36 cellular contexts compared by ENCODE assay signal in the genomic region with DNA sequence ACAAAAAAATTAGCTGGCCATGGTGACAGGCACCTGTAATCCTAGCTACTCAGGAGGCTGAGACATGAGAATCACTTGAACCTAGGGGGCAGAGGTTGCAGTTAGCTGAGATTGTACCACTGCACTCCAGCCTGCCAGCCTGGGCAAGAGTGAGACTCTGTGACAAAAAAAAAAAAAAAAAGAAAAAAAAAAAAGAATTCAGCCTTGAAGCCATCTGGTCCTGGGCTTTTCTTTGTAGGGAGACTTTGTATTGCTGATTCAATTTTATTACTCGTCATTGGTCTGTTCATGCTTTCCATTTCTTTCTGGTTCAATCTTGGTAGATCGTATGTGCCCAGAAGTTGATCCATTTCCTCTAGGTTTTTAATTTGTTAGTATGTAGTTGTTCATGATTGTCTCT.
"Had no signal": no experiment of that assay in that cellular context is flagged by ENCODE, and none has a peak within 500 bp of the region (broad histone marks: within the 10 kb centered on the region; RNA-seq: fewer than 3 reads in every experiment).

No MANE protein-coding gene starts in this region.

- H3K36me3 ChIP-seq: adrenal gland, cardiac muscle cell had no signal

- H3K27ac Mint-ChIP-seq: activated B cell treated with CpG ODN at 0.5 μM for 24 hours; activated CD4-positive, alpha-beta memory T cell treated with anti-CD3 and anti-CD28 coated beads for 36 hours; activated CD4-positive, alpha-beta T cell treated with anti-CD3 and anti-CD28 coated beads, Interleukin-2, amount 10 ng/mL, durations not matched to agents 24 days and 14 days; activated CD8-positive, alpha-beta T cell treated with anti-CD3 and anti-CD28 coated beads for 36 hours; activated naive CD4-positive, alpha-beta T cell treated with anti-CD3 and anti-CD28 coated beads for 36 hours; activated naive CD4-positive, alpha-beta T cell treated with anti-CD3 and anti-CD28 coated beads, Interleukin-2, amount 50 U/mL, for 72 hours; activated naive CD8-positive, alpha-beta T cell treated with anti-CD3 and anti-CD28 coated beads for 36 hours; activated T-cell treated with anti-CD3 and anti-CD28 coated beads, Interleukin-2, amount 50 U/mL, for 72 hours; activated T-helper 1 cell treated with anti-CD3 and anti-CD28 coated beads, Interleukin-12 subunit alpha, Interleukin-12 subunit beta, Interleukin-2, Interleukin-4 antibody, amounts not matched to agents 30 ng/mL and 10 ng/mL and 1 ng/mL, durations not matched to agents 14 hours and 24 hours and 36 hours; activated T-helper 17 cell treated with anti-CD3 and anti-CD28 coated beads, Interleukin-2, amount 50 U/mL, for 72 hours; brain; T-helper 1 cell treated with Interleukin-12 subunit alpha and Interleukin-12 subunit beta and Interleukin-4 antibody, amounts not matched to agents 30 μg/mL and 1 μg/mL, for 36 hours; T-helper 2 cell treated with Interferon-gamma antibody and Interleukin-4, amounts not matched to agents 5 μg/mL and 100 μg/mL, for 36 hours had no signal

- DNase-seq: activated B cell treated with CpG ODN at 0.5 μM for 24 hours; activated CD4-positive, alpha-beta memory T cell treated with anti-CD3 and anti-CD28 coated beads for 36 hours; activated CD4-positive, alpha-beta T cell treated with anti-CD3 and anti-CD28 coated beads for 4 hours; activated CD4-positive, alpha-beta T cell treated with anti-CD3 and anti-CD28 coated beads, Interleukin-2, amount 10 ng/mL, durations not matched to agents 24 days and 14 days; activated CD4-positive, alpha-beta T cell treated with anti-CD3 and anti-CD28 coated beads, Interleukin-2, amount 50 U/mL, for 1 hour; activated CD4-positive, alpha-beta T cell treated with anti-CD3 and anti-CD28 coated beads, Interleukin-2, amount 50 U/mL, for 4 hours; activated CD4-positive, CD25-positive, alpha-beta regulatory T cell treated with anti-CD3 and anti-CD28 coated beads, Interleukin-2, amount 50 U/mL, for 72 hours; activated CD8-positive, alpha-beta memory T cell treated with anti-CD3 and anti-CD28 coated beads, Interleukin-2, amount 50 U/mL, for 4 hours; activated CD8-positive, alpha-beta T cell treated with anti-CD3 and anti-CD28 coated beads for 36 hours; activated effector memory CD4-positive, alpha-beta T cell treated with anti-CD3 and anti-CD28 coated beads, Interleukin-2, amount 50 U/mL, for 16 hours; activated gamma-delta T cell treated with Interleukin-2 at 50 U/mL for 16 hours; activated naive CD4-positive, alpha-beta T cell; activated naive CD4-positive, alpha-beta T cell treated with anti-CD3 and anti-CD28 coated beads for 36 hours; activated naive CD4-positive, alpha-beta T cell treated with anti-CD3 and anti-CD28 coated beads, Interleukin-2, amount 50 U/mL, for 16 hours; activated naive CD8-positive, alpha-beta T cell treated with anti-CD3 and anti-CD28 coated beads for 36 hours; activated T-cell treated with anti-CD3 and anti-CD28 coated beads for 4 hours; activated T-cell treated with anti-CD3 and anti-CD28 coated beads, Interleukin-2, amount 50 U/mL, for 1 hour; activated T-cell treated with anti-CD3 and anti-CD28 coated beads, Interleukin-2, amount 50 U/mL, for 4 hours; activated T-cell treated with anti-CD3 and anti-CD28 coated beads, Interleukin-2, amount 50 U/mL, for 72 hours; adrenal gland; amniotic stem cell; aorta; caudate nucleus; cerebellar nuclear complex; T-helper 1 cell; T-helper 2 cell; T-helper 9 cell had no signal

- H3K9me3 ChIP-seq: adrenal gland had no signal

- H3K4me3 Mint-ChIP-seq: activated B cell treated with CpG ODN at 0.5 μM for 24 hours; activated CD4-positive, alpha-beta memory T cell treated with anti-CD3 and anti-CD28 coated beads for 36 hours; activated CD4-positive, alpha-beta T cell treated with anti-CD3 and anti-CD28 coated beads, Interleukin-2, amount 10 ng/mL, durations not matched to agents 24 days and 14 days; activated CD8-positive, alpha-beta T cell treated with anti-CD3 and anti-CD28 coated beads for 36 hours; activated naive CD4-positive, alpha-beta T cell treated with anti-CD3 and anti-CD28 coated beads for 36 hours; activated naive CD8-positive, alpha-beta T cell treated with anti-CD3 and anti-CD28 coated beads for 36 hours; activated T-cell treated with anti-CD3 and anti-CD28 coated beads, Interleukin-2, amount 50 U/mL, for 4 hours; activated T-cell treated with anti-CD3 and anti-CD28 coated beads, Interleukin-2, amount 50 U/mL, for 72 hours; activated T-helper 1 cell treated with anti-CD3 and anti-CD28 coated beads, Interleukin-12 subunit alpha, Interleukin-12 subunit beta, Interleukin-2, Interleukin-4 antibody, amounts not matched to agents 30 ng/mL and 10 ng/mL and 1 ng/mL, durations not matched to agents 14 hours and 24 hours and 36 hours; activated T-helper 17 cell treated with anti-CD3 and anti-CD28 coated beads, Interleukin-2, amount 50 U/mL, for 72 hours; brain; central memory CD8-positive, alpha-beta T cell; T-helper 1 cell treated with Interleukin-12 subunit alpha and Interleukin-12 subunit beta and Interleukin-4 antibody, amounts not matched to agents 30 μg/mL and 1 μg/mL, for 36 hours; T-helper 2 cell treated with Interferon-gamma antibody and Interleukin-4, amounts not matched to agents 5 μg/mL and 100 μg/mL, for 36 hours had no signal

- H3K4me3 ChIP-seq: adrenal gland, cardiac muscle cell had no signal

- H3K4me1 Mint-ChIP-seq: activated B cell treated with CpG ODN at 0.5 μM for 24 hours; activated CD4-positive, alpha-beta T cell treated with anti-CD3 and anti-CD28 coated beads, Interleukin-2, amount 10 ng/mL, durations not matched to agents 24 days and 14 days; activated naive CD8-positive, alpha-beta T cell treated with anti-CD3 and anti-CD28 coated beads for 36 hours; activated T-helper 17 cell treated with anti-CD3 and anti-CD28 coated beads, Interleukin-2, amount 50 U/mL, for 72 hours; brain had no signal

- H3K9me3 Mint-ChIP-seq: activated T-helper 1 cell treated with anti-CD3 and anti-CD28 coated beads, Interleukin-12 subunit alpha, Interleukin-12 subunit beta, Interleukin-2, Interleukin-4 antibody, amounts not matched to agents 30 ng/mL and 10 ng/mL and 1 ng/mL, durations not matched to agents 14 hours and 24 hours and 36 hours had no signal

- H3K27ac ChIP-seq: adrenal gland, cardiac muscle cell, VCaP had no signal

- H3K27me3 ChIP-seq: adrenal gland, cardiac muscle cell had no signal

- ATAC-seq: activated CD8-positive, alpha-beta T cell treated with anti-CD3 and anti-CD28 coated beads for 36 hours; activated naive CD4-positive, alpha-beta T cell treated with anti-CD3 and anti-CD28 coated beads, Interleukin-2, amount 50 U/mL, for 72 hours; activated T-cell treated with anti-CD3 and anti-CD28 coated beads, Interleukin-2, amount 50 U/mL, for 4 hours; activated T-cell treated with anti-CD3 and anti-CD28 coated beads, Interleukin-2, amount 50 U/mL, for 72 hours; activated T-helper 17 cell treated with anti-CD3 and anti-CD28 coated beads, Interleukin-2, amount 50 U/mL, for 72 hours had no signal

- H3K4me1 ChIP-seq: adrenal gland had no signal

- H3K27me3 Mint-ChIP-seq: activated B cell treated with CpG ODN at 0.5 μM for 24 hours; activated CD4-positive, alpha-beta memory T cell treated with anti-CD3 and anti-CD28 coated beads for 36 hours; activated CD4-positive, alpha-beta T cell treated with anti-CD3 and anti-CD28 coated beads, Interleukin-2, amount 10 ng/mL, durations not matched to agents 24 days and 14 days; activated CD8-positive, alpha-beta T cell treated with anti-CD3 and anti-CD28 coated beads for 36 hours; activated naive CD8-positive, alpha-beta T cell treated with anti-CD3 and anti-CD28 coated beads for 36 hours; activated T-helper 17 cell treated with anti-CD3 and anti-CD28 coated beads, Interleukin-2, amount 50 U/mL, for 72 hours; central memory CD8-positive, alpha-beta T cell had no signal
